ENCODE assay signal across 8 cellular contexts in genomic region chr2:231482806-231483391, GRCh38. TPM values are rescaled to one million over a fixed set of nuclear protein-coding genes. Genes with fewer than 3 reads are reported as not detected.
DNase-seq lines count a peak whose midpoint lies in the region; ATAC-seq and TF ChIP-seq lines count a peak whose summit lies in the region.

No MANE protein-coding gene starts in this region.

- H3K18ac ChIP-seq in neuronal stem cell (ENCODE audit: low read length): peak overlapping the region; percentile 58

- peaks cover 6% of the 10 kb centered on the region for H3K4me1 Mint-ChIP-seq in activated T-helper 2 cell treated with anti-CD3 and anti-CD28 coated beads, Interferon-gamma antibody, Interleukin-2, Interleukin-4, amounts not matched to agents 10 μg/mL and 5 μg/mL and 100 μg/mL, durations not matched to agents 14 hours and 24 hours and 36 hours (ENCODE audit: low read depth)

- no peaks in the 10 kb centered on the region for H3K79me1 ChIP-seq in neuronal stem cell (ENCODE audit: low read depth, low read length)

- H2AK5ac ChIP-seq in neuronal stem cell (ENCODE audit: low read depth, low read length): peak overlapping the region; percentile 72

- H4K91ac ChIP-seq in neuronal stem cell (ENCODE audit: low read depth, low read length, poor library complexity): no peak overlapping the region

- POLR2A ChIA-PET in Panc1 (lab: Charles Lee): interaction anchor here (1.0 kb wide), 1 partner anchor 19 kb away, joined by 3 read pairs; the partner anchor contains the start of gene NCL

- WGBS in neuronal stem cell (ENCODE audit: extremely low coverage in 2 of 2, insufficient read length in 2 of 2, insufficient replicate concordance in 1 of 2), 2 donors: no CpG with 5 or more reads among the region's 36 CpGs

- H3K4me3 ChIP-seq in Panc1 (ENCODE audit: low read depth in 2 of 2, low read length in 2 of 2): peak overlapping the region in 1 of 2 experiments; percentile 21; a peak in 2 of 4 replicates
- H3K4me3 ChIP-seq in fibroblast of the aortic adventitia (ENCODE audit: low read depth, low read length): peak overlapping the region; percentile 65
- H3K4me3 ChIP-seq in neuronal stem cell (ENCODE audit: low read length in 2 of 2): no peak overlapping the region

- CTCF ChIA-PET in Panc1 (lab: Charles Lee): interaction anchor here (0.6 to 1.3 kb wide), 3 partner anchors 19 to 73 kb away, joined by 4 to 7 read pairs (median 6); partner anchors contain the start of gene NCL

- H2BK12ac ChIP-seq in neuronal stem cell (ENCODE audit: low read length): no peak overlapping the region

- H3K36me3 Mint-ChIP-seq in activated T-helper 2 cell treated with anti-CD3 and anti-CD28 coated beads, Interferon-gamma antibody, Interleukin-2, Interleukin-4, amounts not matched to agents 10 μg/mL and 5 μg/mL and 100 μg/mL, durations not matched to agents 14 hours and 24 hours and 36 hours (ENCODE audit: low read depth): no peaks in the 10 kb centered on the region

- peak overlapping the region; percentile 75 for H3K27ac Mint-ChIP-seq in activated T-helper 2 cell treated with anti-CD3 and anti-CD28 coated beads, Interferon-gamma antibody, Interleukin-2, Interleukin-4, amounts not matched to agents 10 μg/mL and 5 μg/mL and 100 μg/mL, durations not matched to agents 14 hours and 24 hours and 36 hours

- BruUV-seq in Panc1 (replicated peaks; lab: Mats Ljungman, UMichigan): no TSS peak

- no peak overlapping the region for H3K9ac ChIP-seq in neuronal stem cell (ENCODE audit: low read depth, low read length, poor library complexity)

- peak overlapping the region; percentile 31 for H3K14ac ChIP-seq in neuronal stem cell (ENCODE audit: low read length)

- H3K4me2 ChIP-seq in neuronal stem cell (ENCODE audit: insufficient read depth, low read length, poor library complexity, severe bottlenecking): no peak overlapping the region

- peak overlapping the region; percentile 38 for H3K4ac ChIP-seq in neuronal stem cell (ENCODE audit: low read length)

- H3K9me3 ChIP-seq in Panc1 (ENCODE audit: control insufficient read depth, insufficient read depth, low read depth, low read length) (no peaks in the 10 kb centered on the region), neuronal stem cell (replicated peaks in 1 of 2; ENCODE audit: control insufficient read depth in 2 of 2, insufficient read depth in 1 of 2, low read depth in 1 of 2, low read length in 2 of 2) (no peaks in the 10 kb centered on the region)

- no peaks in the 10 kb centered on the region for H3K27me3 Mint-ChIP-seq in activated T-helper 2 cell treated with anti-CD3 and anti-CD28 coated beads, Interferon-gamma antibody, Interleukin-2, Interleukin-4, amounts not matched to agents 10 μg/mL and 5 μg/mL and 100 μg/mL, durations not matched to agents 14 hours and 24 hours and 36 hours (ENCODE audit: low read depth)

- H3K9me3 Mint-ChIP-seq in activated T-helper 2 cell treated with anti-CD3 and anti-CD28 coated beads, Interferon-gamma antibody, Interleukin-2, Interleukin-4, amounts not matched to agents 10 μg/mL and 5 μg/mL and 100 μg/mL, durations not matched to agents 14 hours and 24 hours and 36 hours: no peaks in the 10 kb centered on the region

- ATAC-seq in HG03095 (IDR thresholded peaks at IDR 0.05; ENCODE audit: unreplicated experiment) (peak; percentile 77), Panc1 (peak; percentile 96)

- peak overlapping the region; percentile 56 for H2BK15ac ChIP-seq in neuronal stem cell (ENCODE audit: low read length)

- H3K23ac ChIP-seq in neuronal stem cell (ENCODE audit: low read depth, low read length, poor library complexity): no peak overlapping the region

- H3K27ac ChIP-seq in Panc1 (ENCODE audit: low read length) (0 out of 2 replicates have a peak overlapping the region, but pooled peaks have one; percentile 15), neuronal stem cell (replicated peaks; ENCODE audit: low read length) (no peak overlapping the region)

- H3K27me3 ChIP-seq in Panc1 (ENCODE audit: control insufficient read depth, insufficient read depth, low read length): no peaks in the 10 kb centered on the region
- no peaks in the 10 kb centered on the region for H3K27me3 ChIP-seq in neuronal stem cell (ENCODE audit: control insufficient read depth in 3 of 3, insufficient read depth in 3 of 3, low read depth in 1 of 3, low read length in 3 of 3)

- peak overlapping the region; percentile 58 for H2BK120ac ChIP-seq in neuronal stem cell (ENCODE audit: low read depth, low read length)

- no peaks in the 10 kb centered on the region for H3K36me3 ChIP-seq in Panc1 (ENCODE audit: control insufficient read depth, insufficient read depth, low read length)
- H3K36me3 ChIP-seq in neuronal stem cell (replicated peaks in 1 of 2; ENCODE audit: control insufficient read depth in 2 of 2, insufficient read depth in 2 of 2, low read length in 2 of 2): no peaks in the 10 kb centered on the region

- peak overlapping the region; percentile 75 for H3K4me3 Mint-ChIP-seq in activated T-helper 2 cell treated with anti-CD3 and anti-CD28 coated beads, Interferon-gamma antibody, Interleukin-2, Interleukin-4, amounts not matched to agents 10 μg/mL and 5 μg/mL and 100 μg/mL, durations not matched to agents 14 hours and 24 hours and 36 hours (ENCODE audit: low read depth)

- peak overlapping the region; percentile 87 for H2AFZ ChIP-seq in neuronal stem cell (ENCODE audit: low read length)

- TF ChIP-seq CTCF in Panc1 (IDR thresholded peaks at IDR 0.05): peak; percentile 98
- TF ChIP-seq CTCF in fibroblast of the aortic adventitia (IDR thresholded peaks at IDR 0.05; ENCODE audit: insufficient read depth, low read length): peak; percentile 93

- DNase-seq in NCI-H1417 (lab: John Stamatoyannopoulos, UW): peak; percentile 5 to 27 (median 11)
- no peak for DNase-seq in NCI-H1417 treated with DMSO at 0.1 percent for 48 hours (lab: John Stamatoyannopoulos, UW)
- no peak for DNase-seq in Panc1 (ENCODE audit: low read depth, low spot score)
- peak; percentile 67 for DNase-seq in activated T-helper 2 cell treated with anti-CD3 and anti-CD28 coated beads, Interferon-gamma antibody, Interleukin-2, Interleukin-4, amounts not matched to agents 10 μg/mL and 5 μg/mL and 100 μg/mL, durations not matched to agents 14 hours and 24 hours and 36 hours (ENCODE audit: low spot score)
- DNase-seq in fibroblast of the aortic adventitia (ENCODE audit: low read depth): peak; percentile 58
- DNase-seq in neuronal stem cell (ENCODE audit: low spot score): peak; percentile 47
- peak; percentile 38 for DNase-seq in stromal cell of bone marrow (ENCODE audit: low read depth)

- in situ Hi-C loops in Panc1 (cut with HindIII; ENCODE audit: low pct_unique_long_range_greater_than_20kb, low sequenced_read_pairs): no loop called here

- H2BK5ac ChIP-seq in neuronal stem cell (ENCODE audit: low read length): no peak overlapping the region

- peak overlapping the region; percentile 72 for H4K8ac ChIP-seq in neuronal stem cell (ENCODE audit: low read depth, low read length)

- intact Hi-C loops in Panc1 (cut with micrococcal nuclease; ENCODE audit: unreplicated experiment): loop anchor here (2.0 kb wide), 1 partner anchor 76 kb away; no protein-coding TSS in a partner anchor
- intact Hi-C loops in activated T-helper 2 cell treated with anti-CD3 and anti-CD28 coated beads, Interferon-gamma antibody, Interleukin-2, Interleukin-4, amounts not matched to agents 10 μg/mL and 5 μg/mL and 100 μg/mL, durations not matched to agents 14 hours and 24 hours and 36 hours (cut with micrococcal nuclease): loop anchor here (1.0 to 5.0 kb wide), 2 partner anchors 31 to 74 kb away; no protein-coding TSS in a partner anchor

- H3K4me1 ChIP-seq in Panc1 (ENCODE audit: control insufficient read depth, insufficient read depth, low read length) (no peaks in the 10 kb centered on the region), neuronal stem cell (ENCODE audit: control insufficient read depth in 2 of 2, insufficient read depth in 1 of 2, low read depth in 1 of 2, low read length in 2 of 2) (no peaks in the 10 kb centered on the region)

RNA-seq across cellular contexts. Expression of gene NCL, which starts 18.6 kb away (rescaled TPM):
- 778 TPM for total RNA-seq in Panc1 (2021; ENCODE audit: unreplicated experiment)
- 489 TPM for polyA plus RNA-seq in Panc1 (2012; ENCODE audit: insufficient read length)
- total RNA-seq in activated T-helper 2 cell treated with anti-CD3 and anti-CD28 coated beads, Interferon-gamma antibody, Interleukin-2, Interleukin-4, amounts not matched to agents 10 μg/mL and 5 μg/mL and 100 μg/mL, durations not matched to agents 14 hours and 24 hours and 36 hours: 1,292 and 1,329 TPM in 2 replicates
- total RNA-seq in fibroblast of the aortic adventitia (ENCODE audit: low replicate concordance): 167 and 437 TPM in 2 replicates
- polyA plus RNA-seq in neuronal stem cell (2013, experiment 1 of 2): 370 TPM
- polyA plus RNA-seq in neuronal stem cell (2013, experiment 2 of 2): 367 TPM

RNA-seq across cellular contexts. Expression of gene NMUR1, which starts 47.3 kb away (rescaled TPM):
- total RNA-seq in Panc1 (2021; ENCODE audit: unreplicated experiment) (0.28 TPM), fibroblast of the aortic adventitia (ENCODE audit: low replicate concordance) (not detected in 2 replicates)
- polyA plus RNA-seq in Panc1 (2012; ENCODE audit: insufficient read length): 0.62 TPM
- total RNA-seq in activated T-helper 2 cell treated with anti-CD3 and anti-CD28 coated beads, Interferon-gamma antibody, Interleukin-2, Interleukin-4, amounts not matched to agents 10 μg/mL and 5 μg/mL and 100 μg/mL, durations not matched to agents 14 hours and 24 hours and 36 hours: 0.16 and 0.28 TPM in 2 replicates
- polyA plus RNA-seq in neuronal stem cell (2013, experiment 1 of 2): 0.28 TPM
- polyA plus RNA-seq in neuronal stem cell (2013, experiment 2 of 2): 0.29 TPM

Comparison
In these comparisons a context has a peak if more than half of its experiments do, and no peak if none do; other contexts are left out.
1. DNase-seq: peak in NCI-H1417 (3 of 3), activated T-helper 2 cell treated with anti-CD3 and anti-CD28 coated beads, Interferon-gamma antibody, Interleukin-2, Interleukin-4, amounts not matched to agents 10 μg/mL and 5 μg/mL and 100 μg/mL, durations not matched to agents 14 hours and 24 hours and 36 hours (single experiment), fibroblast of the aortic adventitia (single experiment), neuronal stem cell (single experiment) and stromal cell of bone marrow (single experiment); none in NCI-H1417 treated with DMSO at 0.1 percent for 48 hours (single experiment) and Panc1 (single experiment).